ENCODE assay signal across 10 cellular contexts in the genomic region with DNA sequence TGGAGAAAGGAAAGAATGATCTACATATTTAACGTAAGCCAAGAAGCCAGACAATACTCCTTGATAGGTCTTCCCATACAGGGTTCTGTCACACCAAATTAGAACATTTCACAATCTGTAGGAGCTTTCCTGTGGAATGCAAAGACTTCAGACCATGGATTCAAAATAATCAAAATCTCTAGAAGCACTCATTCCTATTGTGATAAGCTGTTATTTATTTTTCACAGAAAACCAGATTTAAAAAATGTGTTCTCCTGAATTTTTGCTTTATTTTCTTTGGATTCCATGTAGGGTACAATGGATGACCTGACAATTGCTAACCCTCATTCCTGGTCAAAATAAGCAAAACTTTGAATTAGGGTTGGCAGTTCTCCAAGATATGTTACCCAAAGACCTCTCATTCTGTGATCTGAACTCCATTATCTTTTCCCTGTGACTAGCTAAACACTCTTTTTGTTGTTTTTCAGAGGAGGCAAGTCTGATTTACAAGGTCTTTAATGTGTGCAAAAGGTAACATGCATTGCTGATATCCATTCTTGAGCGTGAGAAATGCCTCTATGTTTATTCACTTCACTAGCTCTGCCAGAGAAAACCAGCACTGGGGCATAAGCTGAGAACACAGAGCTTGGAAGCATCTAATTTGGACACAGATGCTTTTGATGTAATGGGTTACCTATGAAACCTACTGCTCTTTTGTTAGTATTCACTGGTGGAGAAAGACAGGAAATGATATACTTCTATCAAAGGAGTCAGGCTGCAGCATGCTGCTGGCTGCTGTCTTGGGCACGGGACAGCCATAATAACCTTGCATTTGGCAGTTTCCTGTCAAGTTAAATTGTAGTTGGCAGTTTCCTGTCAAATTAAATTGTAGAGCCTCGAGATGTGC. TPM values are rescaled to one million over a fixed set of nuclear protein-coding genes. Genes with fewer than 3 reads are reported as not detected.
DNase-seq lines count a peak whose midpoint lies in the region; ATAC-seq and TF ChIP-seq lines count a peak whose summit lies in the region.
"Had no signal": no experiment of that assay in that cellular context is flagged by ENCODE, and none has a peak within 500 bp of the region (broad histone marks: within the 10 kb centered on the region; RNA-seq: fewer than 3 reads in every experiment).

No MANE protein-coding gene starts in this region.

- TF ChIP-seq CTCF in AG09319 (IDR thresholded peaks at IDR 0.05; ENCODE audit: low read depth, low read length) (no peak), Loucy (conservative IDR thresholded peaks at IDR 0.05; ENCODE audit: low read length) (no peak), astrocyte of the spinal cord (IDR thresholded peaks at IDR 0.05; ENCODE audit: low read depth, low read length) (no peak), gastrocnemius medialis (IDR thresholded peaks at IDR 0.05 in 4 of 5, conservative IDR thresholded peaks at IDR 0.05 in 1 of 5) (no peak)

- ATAC-seq in left colon (peak; percentile 64), gastrocnemius medialis (no peak), HG03139 (IDR thresholded peaks at IDR 0.05; ENCODE audit: unreplicated experiment) (no peak), HG03196 (IDR thresholded peaks at IDR 0.05; ENCODE audit: unreplicated experiment) (no peak)

- no peaks in the 10 kb centered on the region for H3K27me3 ChIP-seq in Loucy (ENCODE audit: insufficient read depth, low read length, poor library complexity, severe bottlenecking)
- H3K27me3 ChIP-seq in gastrocnemius medialis, result no peaks in the 10 kb centered on the region

- no peaks in the 10 kb centered on the region for H3K9me2 ChIP-seq in Loucy (replicated peaks; ENCODE audit: low read depth, low read length)

- H3K36me3 ChIP-seq in Loucy (ENCODE audit: insufficient read depth, low read length), result no peaks in the 10 kb centered on the region
- H3K36me3 ChIP-seq in gastrocnemius medialis, result no peaks in the 10 kb centered on the region

- H3K4me2 ChIP-seq in Loucy (ENCODE audit: low read depth, low read length, poor library complexity, severe bottlenecking), result peak overlapping the region; percentile 60

- H3K4me1 ChIP-seq in Loucy (ENCODE audit: insufficient read depth, low read length, poor library complexity, severe bottlenecking), result peaks cover 34% of the 10 kb centered on the region
- H3K4me1 ChIP-seq in gastrocnemius medialis, result peaks cover 15 to 31% of the 10 kb centered on the region in 2 donors

- DNase-seq in AG09319 (ENCODE audit: extremely low read depth, low read depth) (peak; percentile 28), astrocyte of the spinal cord (ENCODE audit: low read depth, low spot score) (peak; percentile 88), left colon (no peak), gastrocnemius medialis (no peak), GOT3 (lab: John Stamatoyannopoulos, UW) (no peak)
- DNase-seq: kidney had no signal

- no peaks in the 10 kb centered on the region for H3K9me3 ChIP-seq in Loucy (ENCODE audit: insufficient read depth, low read depth, low read length)
- H3K9me3 ChIP-seq in gastrocnemius medialis, result no peaks in the 10 kb centered on the region

- intact Hi-C loops in left colon (cut with DNase I, micrococcal nuclease) (no loop called here), gastrocnemius medialis (cut with DNase I; ENCODE audit: low total_unique reads) (no loop called here)

- H2AFZ ChIP-seq in Loucy (ENCODE audit: low read length), result peak overlapping the region; percentile 39; the same call in 1 of the 2 replicates

- H3K27ac ChIP-seq in gastrocnemius medialis, result no peak overlapping the region

- H3K9ac ChIP-seq in Loucy (ENCODE audit: low read depth, low read length, poor library complexity, severe bottlenecking), result peak overlapping the region; percentile 61

- no peaks in the 10 kb centered on the region for H3K79me2 ChIP-seq in Loucy (ENCODE audit: insufficient read depth, low read length)

- in situ Hi-C loops in astrocyte of the spinal cord (cut with HindIII; ENCODE audit: low sequenced_read_pairs) (no loop called here), gastrocnemius medialis (cut with MboI; ENCODE audit: low sequenced_read_pairs in 4 of 4) (no loop called here)

- peak overlapping the region; percentile 48 for H3K4me3 ChIP-seq in Loucy (ENCODE audit: low read length, poor library complexity, severe bottlenecking)
- no peak overlapping the region for H3K4me3 ChIP-seq in astrocyte of the spinal cord (ENCODE audit: low read depth, low read length)
- H3K4me3 ChIP-seq in gastrocnemius medialis, result no peak overlapping the region

- no peak for TF ChIP-seq POLR2A in gastrocnemius medialis (IDR thresholded peaks at IDR 0.05)

- no peaks in the 10 kb centered on the region for H4K20me1 ChIP-seq in Loucy (ENCODE audit: insufficient read depth, low read length, poor library complexity, severe bottlenecking)

- H3F3A ChIP-seq in Loucy (ENCODE audit: low read depth), result peaks cover 15% of the 10 kb centered on the region

RNA-seq across cellular contexts. Expression of gene ACTBL2, which starts 31.4 kb away (rescaled TPM):
- total RNA-seq in left colon (not detected), gastrocnemius medialis (not detected)
- total RNA-seq: activated T-helper 1 cell treated with anti-CD3 and anti-CD28 coated beads, Interleukin-12 subunit alpha, Interleukin-12 subunit beta, Interleukin-2, Interleukin-4 antibody, amounts not matched to agents 30 ng/mL and 10 ng/mL and 1 ng/mL, durations not matched to agents 14 hours and 24 hours and 36 hours had no signal

Comparison
In these comparisons a context has a peak if more than half of its experiments do, and no peak if none do; other contexts are left out.
1. DNase-seq: peak in AG09319 (single experiment) and astrocyte of the spinal cord (single experiment); none in left colon (0 of 2), gastrocnemius medialis (0 of 2) and GOT3 (single experiment).